1 cellular context compared by ENCODE assay signal in genomic region chr7:98771519-98772241, GRCh38.
TF ChIP-seq lines count a peak whose summit lies in the region.

No MANE protein-coding gene starts in this region.

TF ChIP-seq in GM12878, 131 proteins besides CTCF, POLR2A, EP300 and RAD21 (continued from another document):
- TF ChIP-seq IRF3 (IDR thresholded peaks at IDR 0.05) (no peak), KAT2A (conservative IDR thresholded peaks at IDR 0.05; ENCODE audit: control insufficient read depth, low read depth, low read length) (no peak), TCF12 (IDR thresholded peaks at IDR 0.05; ENCODE audit: low read depth, low read length) (0 out of 2 replicates have a peak, but pooled peaks have one; percentile 12)
